ENCODE assay signal across 25 cellular contexts in genomic region chr15:41801185-41801584, GRCh38.
"Had no signal": no experiment of that assay in that cellular context is flagged by ENCODE, and none has a peak within 500 bp of the region (broad histone marks: within the 10 kb centered on the region; RNA-seq: fewer than 3 reads in every experiment).

No MANE protein-coding gene starts in this region.

- DNase-seq: activated CD4-positive, alpha-beta T cell treated with anti-CD3 and anti-CD28 coated beads for 1 hour; activated CD4-positive, alpha-beta T cell treated with anti-CD3 and anti-CD28 coated beads, Interleukin-2, amount 10 ng/mL, durations not matched to agents 24 days and 14 days; activated CD4-positive, alpha-beta T cell treated with anti-CD3 and anti-CD28 coated beads, Interleukin-2, amount 50 U/mL, for 48 hours; activated CD8-positive, alpha-beta memory T cell treated with anti-CD3 and anti-CD28 coated beads, Interleukin-2, amount 10 ng/mL, durations not matched to agents 7 days and 5 days; activated effector memory CD4-positive, alpha-beta T cell treated with Interleukin-2 at 50 U/mL for 16 hours; activated naive CD4-positive, alpha-beta T cell; activated T-cell treated with anti-CD3 and anti-CD28 coated beads, Interleukin-2, amount 50 U/mL, for 24 hours; caudate nucleus; MM.1S; NCI-H1417; NCI-H1694; NCI-H2029; NCI-H2107; NCI-H345; NCI-H510A; NCI-H526 treated with DMSO at 0.1 percent for 48 hours; NCI-H82; RPMI8226; SHP77 treated with DMSO at 0.1 percent for 48 hours; T-helper 9 cell had no signal

- H3K36me3 Mint-ChIP-seq: activated naive CD8-positive, alpha-beta T cell; WTC11 had no signal

- ATAC-seq: activated CD8-positive, alpha-beta memory T cell treated with anti-CD3 and anti-CD28 coated beads, Interleukin-2, amount 10 ng/mL, durations not matched to agents 7 days and 5 days; Panc1; WTC11 had no signal

- H3K9me3 Mint-ChIP-seq: activated CD4-positive, alpha-beta T cell treated with anti-CD3 and anti-CD28 coated beads, Interleukin-2, amount 10 ng/mL, durations not matched to agents 24 days and 14 days; activated T-cell treated with anti-CD3 and anti-CD28 coated beads, Interleukin-2, amount 50 U/mL, for 24 hours; activated T-helper 1 cell treated with anti-CD3 and anti-CD28 coated beads, Interleukin-12 subunit alpha, Interleukin-12 subunit beta, Interleukin-2, Interleukin-4 antibody, amounts not matched to agents 30 ng/mL and 10 ng/mL and 1 ng/mL, durations not matched to agents 14 hours and 24 hours and 36 hours; T-helper 1 cell treated with Interleukin-12 subunit alpha and Interleukin-12 subunit beta and Interleukin-4 antibody, amounts not matched to agents 30 μg/mL and 1 μg/mL, for 36 hours; WTC11 had no signal

- H3K4me3 Mint-ChIP-seq: activated CD4-positive, alpha-beta T cell treated with anti-CD3 and anti-CD28 coated beads, Interleukin-2, amount 10 ng/mL, durations not matched to agents 24 days and 14 days; activated CD8-positive, alpha-beta memory T cell treated with anti-CD3 and anti-CD28 coated beads, Interleukin-2, amount 10 ng/mL, durations not matched to agents 7 days and 5 days; activated naive CD8-positive, alpha-beta T cell; activated T-cell treated with anti-CD3 and anti-CD28 coated beads, Interleukin-2, amount 50 U/mL, for 24 hours; activated T-helper 1 cell treated with anti-CD3 and anti-CD28 coated beads, Interleukin-12 subunit alpha, Interleukin-12 subunit beta, Interleukin-2, Interleukin-4 antibody, amounts not matched to agents 30 ng/mL and 10 ng/mL and 1 ng/mL, durations not matched to agents 14 hours and 24 hours and 36 hours; T-helper 1 cell treated with Interleukin-12 subunit alpha and Interleukin-12 subunit beta and Interleukin-4 antibody, amounts not matched to agents 30 μg/mL and 1 μg/mL, for 36 hours; WTC11 had no signal

- H3K27me3 Mint-ChIP-seq: activated CD4-positive, alpha-beta T cell treated with anti-CD3 and anti-CD28 coated beads, Interleukin-2, amount 10 ng/mL, durations not matched to agents 24 days and 14 days; activated CD8-positive, alpha-beta memory T cell treated with anti-CD3 and anti-CD28 coated beads, Interleukin-2, amount 10 ng/mL, durations not matched to agents 7 days and 5 days; activated naive CD8-positive, alpha-beta T cell; activated T-cell treated with anti-CD3 and anti-CD28 coated beads, Interleukin-2, amount 50 U/mL, for 24 hours had no signal

- H3K27ac Mint-ChIP-seq: activated CD4-positive, alpha-beta T cell treated with anti-CD3 and anti-CD28 coated beads, Interleukin-2, amount 10 ng/mL, durations not matched to agents 24 days and 14 days; activated CD8-positive, alpha-beta memory T cell treated with anti-CD3 and anti-CD28 coated beads, Interleukin-2, amount 10 ng/mL, durations not matched to agents 7 days and 5 days; activated naive CD8-positive, alpha-beta T cell; activated T-cell treated with anti-CD3 and anti-CD28 coated beads, Interleukin-2, amount 50 U/mL, for 24 hours; activated T-helper 1 cell treated with anti-CD3 and anti-CD28 coated beads, Interleukin-12 subunit alpha, Interleukin-12 subunit beta, Interleukin-2, Interleukin-4 antibody, amounts not matched to agents 30 ng/mL and 10 ng/mL and 1 ng/mL, durations not matched to agents 14 hours and 24 hours and 36 hours; T-helper 1 cell treated with Interleukin-12 subunit alpha and Interleukin-12 subunit beta and Interleukin-4 antibody, amounts not matched to agents 30 μg/mL and 1 μg/mL, for 36 hours; WTC11 had no signal
